ENCODE assay signal across 8 cellular contexts in the genomic region with DNA sequence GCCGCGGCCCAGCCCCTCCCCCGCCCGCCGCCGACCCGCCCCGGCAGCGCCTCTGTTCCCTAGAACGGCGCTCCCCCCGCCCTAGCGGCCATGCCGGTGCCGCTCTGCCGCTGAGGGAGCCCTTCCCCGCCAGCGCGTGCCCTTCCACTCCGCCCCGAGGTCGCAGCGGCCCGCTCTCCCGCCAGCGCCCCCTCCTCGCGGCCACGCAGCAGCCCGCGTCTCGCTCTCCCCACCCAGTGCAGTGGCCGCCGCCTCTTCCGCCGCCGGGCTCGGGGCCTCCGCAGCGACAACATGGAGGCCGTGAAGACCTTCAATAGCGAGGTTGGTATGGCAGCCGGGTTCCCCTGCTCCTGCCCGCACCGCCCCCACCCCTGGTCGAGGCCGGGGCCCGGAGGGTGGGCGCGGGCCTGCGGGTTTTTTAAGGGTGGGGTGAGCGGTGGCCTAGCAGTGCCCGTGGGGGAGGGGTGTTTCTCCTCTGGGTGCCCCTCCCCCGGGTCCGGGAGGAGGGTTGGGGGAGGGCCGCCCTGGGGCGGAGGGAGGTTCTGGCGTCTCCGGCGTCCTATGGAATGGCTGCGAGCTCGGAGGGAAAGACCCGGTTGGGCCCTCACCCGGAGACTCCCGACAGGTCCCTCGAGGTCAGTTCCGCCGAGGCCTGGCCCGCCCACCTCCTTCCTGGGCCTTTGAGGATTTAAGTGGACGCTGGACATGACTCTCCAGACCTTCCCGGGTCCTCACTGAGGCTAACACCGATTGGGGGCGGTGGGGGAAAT. TPM values are rescaled to one million over a fixed set of nuclear protein-coding genes. Genes with fewer than 3 reads are reported as not detected.
DNase-seq lines count a peak whose midpoint lies in the region; ATAC-seq and TF ChIP-seq lines count a peak whose summit lies in the region.

No MANE protein-coding gene starts in this region.

- peaks cover 56% of the 10 kb centered on the region for H3K79me2 ChIP-seq in Loucy (ENCODE audit: insufficient read depth, low read length)

- H3K9me3 Mint-ChIP-seq in natural killer cell treated with Interleukin-12 subunit alpha and Interleukin-12 subunit beta and Interleukin-15 and Interleukin-18, amount 100 ng/mL, for 72 hours, result no peaks in the 10 kb centered on the region

- H3K27me3 ChIP-seq in H7 (ENCODE audit: control insufficient read depth, insufficient read depth, low read length) (no peaks in the 10 kb centered on the region), Loucy (ENCODE audit: insufficient read depth, low read length, poor library complexity, severe bottlenecking) (no peaks in the 10 kb centered on the region), RWPE2 (ENCODE audit: insufficient read depth, poor library complexity, severe bottlenecking) (no peaks in the 10 kb centered on the region)

- peak overlapping the region; percentile 89 for H3K4me3 ChIP-seq in H7 (ENCODE audit: insufficient read depth, low read depth, low read length)
- peak overlapping the region; percentile 84 for H3K4me3 ChIP-seq in Loucy (ENCODE audit: low read length, poor library complexity, severe bottlenecking)
- peak overlapping the region; percentile 85 for H3K4me3 ChIP-seq in RWPE2 (ENCODE audit: severe bottlenecking)
- peak overlapping the region; percentile 83 for H3K4me3 ChIP-seq in fibroblast of the aortic adventitia (ENCODE audit: low read depth, low read length)

- peak overlapping the region; percentile 87 for H3K4me3 Mint-ChIP-seq in natural killer cell treated with Interleukin-12 subunit alpha and Interleukin-12 subunit beta and Interleukin-15 and Interleukin-18, amount 100 ng/mL, for 72 hours

- H3K9me3 ChIP-seq in Loucy (ENCODE audit: insufficient read depth, low read depth, low read length) (no peaks in the 10 kb centered on the region), RWPE2 (ENCODE audit: severe bottlenecking) (no peaks in the 10 kb centered on the region)

- peak overlapping the region; percentile 77 for H3K4me2 ChIP-seq in Loucy (ENCODE audit: low read depth, low read length, poor library complexity, severe bottlenecking)

- H3K27ac Mint-ChIP-seq in natural killer cell treated with Interleukin-12 subunit alpha and Interleukin-12 subunit beta and Interleukin-15 and Interleukin-18, amount 100 ng/mL, for 72 hours, result peak overlapping the region; percentile 78 to 93

- H3K36me3 Mint-ChIP-seq in natural killer cell treated with Interleukin-12 subunit alpha and Interleukin-12 subunit beta and Interleukin-15 and Interleukin-18, amount 100 ng/mL, for 72 hours, result no peaks in the 10 kb centered on the region

- H3K4me1 ChIP-seq in Loucy (ENCODE audit: insufficient read depth, low read length, poor library complexity, severe bottlenecking), result peaks cover 42% of the 10 kb centered on the region
- H3K4me1 ChIP-seq in RWPE2 (ENCODE audit: insufficient read depth, poor library complexity, severe bottlenecking), result peaks cover 13% of the 10 kb centered on the region

- DNase-seq in ELF-1 (ENCODE audit: low read depth, low spot score), result peak; percentile 98
- DNase-seq in H7, result peak; percentile 98
- peak; percentile 97 for DNase-seq in RWPE2 (ENCODE audit: low spot score)
- DNase-seq in activated effector memory CD4-positive, alpha-beta T cell treated with Interleukin-2 at 50 U/mL for 16 hours, result peak; percentile 87
- peak; percentile 94 for DNase-seq in fibroblast of the aortic adventitia (ENCODE audit: low read depth)
- DNase-seq in natural killer cell treated with Interleukin-12 subunit alpha and Interleukin-12 subunit beta and Interleukin-15 and Interleukin-18, amount 100 ng/mL, for 72 hours (ENCODE audit: low spot score), result peak; percentile 96
- peak; percentile 88 for DNase-seq in stimulated activated naive CD4-positive, alpha-beta T cell treated with Interleukin-2 at 50 U/mL for 16 hours (lab: John Stamatoyannopoulos, UW)

- no peaks in the 10 kb centered on the region for H3K9me2 ChIP-seq in Loucy (replicated peaks; ENCODE audit: low read depth, low read length)

- peak overlapping the region; percentile 93 for H3K9ac ChIP-seq in Loucy (ENCODE audit: low read depth, low read length, poor library complexity, severe bottlenecking)

- TF ChIP-seq CTCF in Loucy (conservative IDR thresholded peaks at IDR 0.05; ENCODE audit: low read length) (no peak), RWPE2 (IDR thresholded peaks at IDR 0.05; ENCODE audit: poor library complexity, severe bottlenecking) (no peak), fibroblast of the aortic adventitia (IDR thresholded peaks at IDR 0.05; ENCODE audit: insufficient read depth, low read length) (peak; percentile 9)

- H3K27me3 Mint-ChIP-seq in natural killer cell treated with Interleukin-12 subunit alpha and Interleukin-12 subunit beta and Interleukin-15 and Interleukin-18, amount 100 ng/mL, for 72 hours, result no peaks in the 10 kb centered on the region

- H3K27ac ChIP-seq in RWPE2 (ENCODE audit: poor library complexity, severe bottlenecking), result peak overlapping the region; percentile 86

- no peaks in the 10 kb centered on the region for H3F3A ChIP-seq in Loucy (ENCODE audit: low read depth)

- peak; percentile 91 for ATAC-seq in RWPE2 (ENCODE audit: low read depth)
- ATAC-seq in natural killer cell treated with Interleukin-12 subunit alpha and Interleukin-12 subunit beta and Interleukin-15 and Interleukin-18, amount 100 ng/mL, for 72 hours, result peak; percentile 91 to 92

- H3K36me3 ChIP-seq in H7 (replicated peaks; ENCODE audit: control insufficient read depth, insufficient read depth, low read length) (no peaks in the 10 kb centered on the region), Loucy (ENCODE audit: insufficient read depth, low read length) (no peaks in the 10 kb centered on the region), RWPE2 (ENCODE audit: low read depth) (peaks cover 14% of the 10 kb centered on the region)

- peaks cover 32 to 40% of the 10 kb centered on the region in 2 donors for H3K4me1 Mint-ChIP-seq in natural killer cell treated with Interleukin-12 subunit alpha and Interleukin-12 subunit beta and Interleukin-15 and Interleukin-18, amount 100 ng/mL, for 72 hours (ENCODE audit: low read depth in 2 of 2)

- peaks cover 47% of the 10 kb centered on the region for H4K20me1 ChIP-seq in Loucy (ENCODE audit: insufficient read depth, low read length, poor library complexity, severe bottlenecking)

- peak overlapping the region; percentile 77 for H2AFZ ChIP-seq in Loucy (ENCODE audit: low read length)

RNA-seq across cellular contexts. Expression of gene SCAF8, which starts 0.6 kb away (rescaled TPM):
- total RNA-seq in H7 (2014; rRNA removed; shearing (Covaris generic)), result 21.3 and 26.5 TPM in 2 replicates
- total RNA-seq in fibroblast of the aortic adventitia (ENCODE audit: low replicate concordance), result 23.6 and 47.6 TPM in 2 replicates
- 10 to 100 TPM; 39.3 to 43.4 TPM for total RNA-seq in natural killer cell treated with Interleukin-12 subunit alpha and Interleukin-12 subunit beta and Interleukin-15 and Interleukin-18, amount 100 ng/mL, for 72 hours

Comparison
In these comparisons a context has a peak if more than half of its experiments do, and no peak if none do; other contexts are left out.
1. Peak in every context shown above with its lines: DNase-seq, ATAC-seq, H3K4me3 ChIP-seq and H3K27ac ChIP-seq.